9 cellular contexts compared by ENCODE assay signal in the genomic region with DNA sequence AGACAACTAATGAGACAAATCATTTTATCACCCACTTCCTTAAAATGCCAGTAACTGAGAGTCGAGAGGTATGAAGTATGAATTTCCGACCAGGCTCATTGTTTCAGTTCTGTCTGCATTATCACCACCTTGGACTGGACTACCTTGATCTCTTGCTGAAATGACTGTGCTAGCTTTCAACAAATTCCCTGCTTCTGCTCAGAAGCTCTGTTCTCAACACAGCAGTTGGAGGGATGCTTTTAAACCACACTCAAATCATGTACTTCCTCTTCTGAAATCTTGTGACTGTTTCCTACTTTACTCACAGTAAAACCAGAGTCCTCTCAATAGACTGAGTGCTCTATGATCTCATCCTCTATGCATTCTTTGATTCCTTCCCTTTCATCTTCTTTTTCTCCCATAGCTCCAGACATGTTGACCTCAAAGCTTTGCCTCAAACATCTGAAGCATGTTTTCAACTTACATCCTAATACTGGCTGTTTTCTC.
A peak's percentile ranks its signal among the peaks of the same experiment; 100 is the strongest.
DNase-seq lines count a peak whose midpoint lies in the region; ATAC-seq and TF ChIP-seq lines count a peak whose summit lies in the region.
"Had no signal": no experiment of that assay in that cellular context is flagged by ENCODE, and none has a peak within 500 bp of the region (broad histone marks: within the 10 kb centered on the region; RNA-seq: fewer than 3 reads in every experiment).

No MANE protein-coding gene starts in this region.

- no peaks in the 10 kb centered on the region for H3K4me1 ChIP-seq in MM.1S (ENCODE audit: low read length)

- H3K9ac ChIP-seq in MM.1S (ENCODE audit: low read length), result no peak overlapping the region

- no peaks in the 10 kb centered on the region for H3F3A ChIP-seq in MM.1S (ENCODE audit: insufficient read depth, low read length)

- no peak overlapping the region for H3K27ac ChIP-seq in MM.1S (ENCODE audit: low read length)

- no peaks in the 10 kb centered on the region for H3K27me3 ChIP-seq in MM.1S (replicated peaks; ENCODE audit: insufficient read depth, low read length)

- DNase-seq in AG20443 (ENCODE audit: low spot score) (peak; percentile 16), foreskin fibroblast (peak; percentile 15 to 70), MM.1S (no peak), HPDE6-E6E7 (ENCODE audit: extremely low spot score) (no peak), NCI-H2227 (lab: John Stamatoyannopoulos, UW; ENCODE audit: unreplicated experiment) (no peak), mucosa of gallbladder (ENCODE audit: low spot score) (no peak)
- DNase-seq: stimulated activated CD4-positive, alpha-beta T cell treated with anti-CD3 and anti-CD28 coated beads, Interleukin-15, amount 100 ng/mL, for 24 hours had no signal

- no peaks in the 10 kb centered on the region for H3K79me2 ChIP-seq in MM.1S (ENCODE audit: low read length)

- H2AFZ ChIP-seq in MM.1S (ENCODE audit: low read length), result no peak overlapping the region

- H3K4me3 ChIP-seq in foreskin fibroblast (ENCODE audit: low read depth in 1 of 2, low read length in 2 of 2) (no peak overlapping the region), MM.1S (ENCODE audit: low read length) (no peak overlapping the region)

- TF ChIP-seq CTCF in foreskin fibroblast (IDR thresholded peaks at IDR 0.05; ENCODE audit: low read depth, low read length) (no peak), MM.1S (IDR thresholded peaks at IDR 0.05; ENCODE audit: low read length) (no peak)

- peak; percentile 85 for ATAC-seq in GM21390 (IDR thresholded peaks at IDR 0.05; ENCODE audit: unreplicated experiment)
- ATAC-seq in HG03521 (IDR thresholded peaks at IDR 0.05; ENCODE audit: unreplicated experiment), result peak; percentile 68

- H3K9me3 ChIP-seq in MM.1S (replicated peaks; ENCODE audit: insufficient read depth, low read length), result no peaks in the 10 kb centered on the region

- H3K9me2 ChIP-seq in MM.1S (replicated peaks; ENCODE audit: insufficient read depth, low read length), result no peaks in the 10 kb centered on the region

- H4K20me1 ChIP-seq in MM.1S (ENCODE audit: insufficient read depth, low read length), result no peaks in the 10 kb centered on the region

- no peaks in the 10 kb centered on the region for H3K36me3 ChIP-seq in MM.1S (replicated peaks; ENCODE audit: insufficient read depth, low read length)

- H3K4me2 ChIP-seq in MM.1S (ENCODE audit: low read depth, low read length), result no peak overlapping the region

Comparison
In these comparisons a context has a peak if more than half of its experiments do, and no peak if none do; other contexts are left out.
1. DNase-seq: peak in AG20443 (single experiment) and foreskin fibroblast (2 of 2); none in MM.1S (single experiment), HPDE6-E6E7 (single experiment), NCI-H2227 (single experiment) and mucosa of gallbladder (single experiment).